ENCODE assay signal across 16 cellular contexts in the genomic region with DNA sequence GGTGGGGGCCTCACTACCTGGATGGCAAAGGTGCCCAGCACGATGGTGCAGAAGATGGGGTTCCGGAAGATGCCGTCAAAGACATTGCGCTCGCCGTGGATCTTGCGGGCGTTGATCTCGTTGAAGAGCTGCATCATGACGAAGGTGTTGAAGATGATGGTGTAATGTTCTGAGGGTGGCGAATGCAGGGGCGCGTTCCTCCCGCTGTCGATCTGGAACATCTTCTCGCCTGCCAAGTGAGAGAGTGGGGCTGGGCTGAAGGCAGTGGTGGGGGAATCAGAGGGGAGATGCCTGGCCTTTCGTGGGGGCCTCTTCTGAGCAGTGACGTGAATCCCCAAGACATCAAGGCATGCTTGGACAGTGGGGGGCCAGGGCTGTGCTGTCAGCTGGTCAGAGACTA. TPM values are rescaled to one million over a fixed set of nuclear protein-coding genes. Genes with fewer than 3 reads are reported as not detected.
"Had no signal": no experiment of that assay in that cellular context is flagged by ENCODE, and none has a peak within 500 bp of the region (broad histone marks: within the 10 kb centered on the region; RNA-seq: fewer than 3 reads in every experiment).

No MANE protein-coding gene starts in this region.

- H3K4me1 ChIP-seq: adrenal gland, lower lobe of right lung, transverse colon had no signal

- H3K27me3 ChIP-seq: adrenal gland had no signal

- ATAC-seq: lower lobe of right lung; stimulated activated naive CD8-positive, alpha-beta T cell treated with anti-CD3 and anti-CD28 coated beads, Interleukin-15, amount 100 ng/mL, for 72 hours had no signal

- DNase-seq: activated CD4-positive, alpha-beta T cell treated with anti-CD3 and anti-CD28 coated beads for 1 hour; activated T-cell treated with anti-CD3 and anti-CD28 coated beads, Interleukin-2, amount 50 U/mL, for 1 hour; adrenal gland; cortex of kidney; lower lobe of right lung; mesendoderm; naive B cell; stimulated activated CD4-positive, alpha-beta T cell treated with anti-CD3 and anti-CD28 coated beads, Interleukin-12 subunit alpha, Interleukin-12 subunit beta, amount 100 ng/mL, for 4 hours; stimulated activated naive CD8-positive, alpha-beta T cell treated with anti-CD3 and anti-CD28 coated beads, Interleukin-15, amount 100 ng/mL, for 72 hours; T-helper 9 cell; transverse colon had no signal

- FAIRE-seq: astrocyte, keratinocyte, urothelium cell line had no signal

- H3K4me3 ChIP-seq: adrenal gland, lower lobe of right lung, transverse colon had no signal

- H3K9me3 ChIP-seq: adrenal gland, lower lobe of right lung, transverse colon had no signal

- H3K36me3 ChIP-seq: adrenal gland, lower lobe of right lung, transverse colon had no signal

- H3K27ac ChIP-seq: adrenal gland, lower lobe of right lung, transverse colon had no signal

RNA-seq across cellular contexts. Expression of gene GHRL, which starts 47.7 kb away (rescaled TPM):
- total RNA-seq: astrocyte, epithelial cell of proximal tubule, fibroblast of villous mesenchyme had no signal
- polyA plus RNA-seq: keratinocyte had no signal
